ENCODE assay signal across 1 cellular context in the genomic region with DNA sequence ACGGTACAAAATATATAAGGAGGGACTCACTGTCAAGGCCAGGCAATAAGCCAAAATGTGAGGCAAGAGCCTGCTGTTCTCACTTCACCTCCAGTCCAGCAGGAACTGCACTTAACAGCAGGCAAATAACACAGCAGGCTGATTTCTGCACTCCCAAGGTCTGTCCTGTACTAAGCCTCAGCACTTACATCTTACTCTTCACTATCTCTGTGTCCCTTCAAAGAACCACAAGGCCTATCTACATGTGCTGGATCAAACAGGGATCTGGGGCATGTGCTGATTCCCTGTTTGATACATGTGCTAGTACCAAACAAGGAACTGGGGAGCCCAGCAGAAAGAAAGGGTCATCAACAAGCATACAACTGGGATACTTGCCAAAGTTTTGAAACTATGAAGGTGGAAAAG.
TF ChIP-seq lines count a peak whose summit lies in the region.

No MANE protein-coding gene starts in this region.

TF ChIP-seq in GM23338, 12 proteins besides CTCF, POLR2A, EP300 and RAD21 (continued from another document):
- TF ChIP-seq, protein P1, sequence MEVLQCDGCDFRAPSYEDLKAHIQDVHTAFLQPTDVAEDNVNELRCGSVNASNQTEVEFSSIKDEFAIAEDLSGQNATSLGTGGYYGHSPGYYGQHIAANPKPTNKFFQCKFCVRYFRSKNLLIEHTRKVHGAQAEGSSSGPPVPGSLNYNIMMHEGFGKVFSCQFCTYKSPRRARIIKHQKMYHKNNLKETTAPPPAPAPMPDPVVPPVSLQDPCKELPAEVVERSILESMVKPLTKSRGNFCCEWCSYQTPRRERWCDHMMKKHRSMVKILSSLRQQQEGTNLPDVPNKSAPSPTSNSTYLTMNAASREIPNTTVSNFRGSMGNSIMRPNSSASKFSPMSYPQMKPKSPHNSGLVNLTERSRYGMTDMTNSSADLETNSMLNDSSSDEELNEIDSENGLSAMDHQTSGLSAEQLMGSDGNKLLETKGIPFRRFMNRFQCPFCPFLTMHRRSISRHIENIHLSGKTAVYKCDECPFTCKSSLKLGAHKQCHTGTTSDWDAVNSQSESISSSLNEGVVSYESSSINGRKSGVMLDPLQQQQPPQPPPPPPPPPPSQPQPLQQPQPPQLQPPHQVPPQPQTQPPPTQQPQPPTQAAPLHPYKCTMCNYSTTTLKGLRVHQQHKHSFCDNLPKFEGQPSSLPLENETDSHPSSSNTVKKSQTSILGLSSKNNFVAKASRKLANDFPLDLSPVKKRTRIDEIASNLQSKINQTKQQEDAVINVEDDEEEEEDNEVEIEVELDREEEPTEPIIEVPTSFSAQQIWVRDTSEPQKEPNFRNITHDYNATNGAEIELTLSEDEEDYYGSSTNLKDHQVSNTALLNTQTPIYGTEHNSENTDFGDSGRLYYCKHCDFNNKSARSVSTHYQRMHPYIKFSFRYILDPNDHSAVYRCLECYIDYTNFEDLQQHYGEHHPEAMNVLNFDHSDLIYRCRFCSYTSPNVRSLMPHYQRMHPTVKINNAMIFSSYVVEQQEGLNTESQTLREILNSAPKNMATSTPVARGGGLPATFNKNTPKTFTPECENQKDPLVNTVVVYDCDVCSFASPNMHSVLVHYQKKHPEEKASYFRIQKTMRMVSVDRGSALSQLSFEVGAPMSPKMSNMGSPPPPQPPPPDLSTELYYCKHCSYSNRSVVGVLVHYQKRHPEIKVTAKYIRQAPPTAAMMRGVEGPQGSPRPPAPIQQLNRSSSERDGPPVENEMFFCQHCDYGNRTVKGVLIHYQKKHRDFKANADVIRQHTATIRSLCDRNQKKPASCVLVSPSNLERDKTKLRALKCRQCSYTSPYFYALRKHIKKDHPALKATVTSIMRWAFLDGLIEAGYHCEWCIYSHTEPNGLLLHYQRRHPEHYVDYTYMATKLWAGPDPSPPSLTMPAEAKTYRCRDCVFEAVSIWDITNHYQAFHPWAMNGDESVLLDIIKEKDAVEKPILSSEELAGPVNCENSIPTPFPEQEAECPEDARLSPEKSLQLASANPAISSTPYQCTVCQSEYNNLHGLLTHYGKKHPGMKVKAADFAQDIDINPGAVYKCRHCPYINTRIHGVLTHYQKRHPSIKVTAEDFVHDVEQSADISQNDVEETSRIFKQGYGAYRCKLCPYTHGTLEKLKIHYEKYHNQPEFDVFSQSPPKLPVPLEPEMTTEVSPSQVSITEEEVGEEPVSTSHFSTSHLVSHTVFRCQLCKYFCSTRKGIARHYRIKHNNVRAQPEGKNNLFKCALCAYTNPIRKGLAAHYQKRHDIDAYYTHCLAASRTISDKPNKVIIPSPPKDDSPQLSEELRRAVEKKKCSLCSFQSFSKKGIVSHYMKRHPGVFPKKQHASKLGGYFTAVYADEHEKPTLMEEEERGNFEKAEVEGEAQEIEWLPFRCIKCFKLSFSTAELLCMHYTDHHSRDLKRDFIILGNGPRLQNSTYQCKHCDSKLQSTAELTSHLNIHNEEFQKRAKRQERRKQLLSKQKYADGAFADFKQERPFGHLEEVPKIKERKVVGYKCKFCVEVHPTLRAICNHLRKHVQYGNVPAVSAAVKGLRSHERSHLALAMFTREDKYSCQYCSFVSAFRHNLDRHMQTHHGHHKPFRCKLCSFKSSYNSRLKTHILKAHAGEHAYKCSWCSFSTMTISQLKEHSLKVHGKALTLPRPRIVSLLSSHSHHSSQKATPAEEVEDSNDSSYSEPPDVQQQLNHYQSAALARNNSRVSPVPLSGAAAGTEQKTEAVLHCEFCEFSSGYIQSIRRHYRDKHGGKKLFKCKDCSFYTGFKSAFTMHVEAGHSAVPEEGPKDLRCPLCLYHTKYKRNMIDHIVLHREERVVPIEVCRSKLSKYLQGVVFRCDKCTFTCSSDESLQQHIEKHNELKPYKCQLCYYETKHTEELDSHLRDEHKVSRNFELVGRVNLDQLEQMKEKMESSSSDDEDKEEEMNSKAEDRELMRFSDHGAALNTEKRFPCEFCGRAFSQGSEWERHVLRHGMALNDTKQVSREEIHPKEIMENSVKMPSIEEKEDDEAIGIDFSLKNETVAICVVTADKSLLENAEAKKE (CRISPR knock-in tag; IDR thresholded peaks at IDR 0.05) = no peak
